In the genomic region with DNA sequence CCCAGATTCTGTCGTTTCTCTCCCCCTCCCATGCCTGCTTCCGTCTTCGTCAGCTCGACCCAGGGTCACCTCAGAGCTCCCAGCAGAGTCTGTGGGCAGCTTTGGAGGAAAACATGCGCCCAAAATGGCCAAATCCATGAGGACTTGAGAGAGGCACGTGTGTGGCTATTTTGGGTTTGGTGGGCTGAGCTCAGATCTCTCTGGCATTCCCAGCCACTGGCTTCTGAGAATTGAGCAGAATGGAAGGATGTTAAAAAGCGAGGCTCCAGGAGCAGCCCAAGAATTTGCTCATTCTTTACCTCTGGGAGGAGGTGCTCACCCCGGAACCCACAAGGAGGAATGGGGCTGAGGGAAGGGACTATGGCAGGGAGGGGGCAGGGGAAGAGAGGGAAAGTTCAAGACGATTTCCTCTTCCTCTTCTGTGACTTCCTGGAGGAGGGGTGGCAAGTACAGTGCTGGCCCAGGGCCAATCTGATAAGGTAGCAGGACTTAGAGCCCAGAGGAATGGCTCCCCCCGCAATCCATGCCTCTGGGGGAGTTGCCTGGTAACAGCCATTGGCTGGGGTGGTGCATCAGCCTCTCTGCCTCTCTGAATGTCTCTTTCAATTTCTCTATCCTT, we compare ENCODE assay signal across 1 cellular context.
TF ChIP-seq lines count a peak whose summit lies in the region.

No MANE protein-coding gene starts in this region.

TF ChIP-seq in HEK293, 187 proteins besides CTCF, POLR2A, EP300 and RAD21 (continued from another document):
- TF ChIP-seq, protein P1, sequence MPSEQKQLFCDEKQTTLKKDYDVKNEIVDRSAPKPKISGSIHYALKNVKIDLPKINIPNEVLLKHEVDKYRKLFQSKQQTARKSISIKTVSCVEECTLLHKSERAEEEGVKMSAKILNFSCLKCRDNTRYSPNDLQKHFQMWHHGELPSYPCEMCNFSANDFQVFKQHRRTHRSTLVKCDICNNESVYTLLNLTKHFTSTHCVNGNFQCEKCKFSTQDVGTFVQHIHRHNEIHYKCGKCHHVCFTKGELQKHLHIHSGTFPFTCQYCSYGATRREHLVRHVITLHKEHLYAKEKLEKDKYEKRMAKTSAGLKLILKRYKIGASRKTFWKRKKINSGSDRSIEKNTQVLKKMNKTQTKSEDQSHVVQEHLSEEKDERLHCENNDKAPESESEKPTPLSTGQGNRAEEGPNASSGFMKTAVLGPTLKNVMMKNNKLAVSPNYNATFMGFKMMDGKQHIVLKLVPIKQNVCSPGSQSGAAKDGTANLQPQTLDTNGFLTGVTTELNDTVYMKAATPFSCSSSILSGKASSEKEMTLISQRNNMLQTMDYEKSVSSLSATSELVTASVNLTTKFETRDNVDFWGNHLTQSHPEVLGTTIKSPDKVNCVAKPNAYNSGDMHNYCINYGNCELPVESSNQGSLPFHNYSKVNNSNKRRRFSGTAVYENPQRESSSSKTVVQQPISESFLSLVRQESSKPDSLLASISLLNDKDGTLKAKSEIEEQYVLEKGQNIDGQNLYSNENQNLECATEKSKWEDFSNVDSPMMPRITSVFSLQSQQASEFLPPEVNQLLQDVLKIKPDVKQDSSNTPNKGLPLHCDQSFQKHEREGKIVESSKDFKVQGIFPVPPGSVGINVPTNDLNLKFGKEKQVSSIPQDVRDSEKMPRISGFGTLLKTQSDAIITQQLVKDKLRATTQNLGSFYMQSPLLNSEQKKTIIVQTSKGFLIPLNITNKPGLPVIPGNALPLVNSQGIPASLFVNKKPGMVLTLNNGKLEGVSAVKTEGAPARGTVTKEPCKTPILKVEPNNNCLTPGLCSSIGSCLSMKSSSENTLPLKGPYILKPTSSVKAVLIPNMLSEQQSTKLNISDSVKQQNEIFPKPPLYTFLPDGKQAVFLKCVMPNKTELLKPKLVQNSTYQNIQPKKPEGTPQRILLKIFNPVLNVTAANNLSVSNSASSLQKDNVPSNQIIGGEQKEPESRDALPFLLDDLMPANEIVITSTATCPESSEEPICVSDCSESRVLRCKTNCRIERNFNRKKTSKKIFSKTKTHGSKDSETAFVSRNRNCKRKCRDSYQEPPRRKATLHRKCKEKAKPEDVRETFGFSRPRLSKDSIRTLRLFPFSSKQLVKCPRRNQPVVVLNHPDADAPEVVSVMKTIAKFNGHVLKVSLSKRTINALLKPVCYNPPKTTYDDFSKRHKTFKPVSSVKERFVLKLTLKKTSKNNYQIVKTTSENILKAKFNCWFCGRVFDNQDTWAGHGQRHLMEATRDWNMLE (tag by site-specific recombination; conservative IDR thresholded peaks at IDR 0.05; ENCODE audit: low read depth), result peak; percentile 64
- TF ChIP-seq SP7 (tag by site-specific recombination; IDR thresholded peaks at IDR 0.05) (0 out of 2 replicates have a peak, but pooled peaks have one; percentile 10), ZNF596 (tag by site-specific recombination; IDR thresholded peaks at IDR 0.05) (no peak), OVOL3 (tag by site-specific recombination; IDR thresholded peaks at IDR 0.05) (no peak), ZSCAN23 (tag by site-specific recombination; IDR thresholded peaks at IDR 0.05) (no peak), ZNF785 (tag by site-specific recombination; IDR thresholded peaks at IDR 0.05) (no peak), ZNF501 (tag by site-specific recombination; IDR thresholded peaks at IDR 0.05) (no peak), ZNF433 (tag by site-specific recombination; IDR thresholded peaks at IDR 0.05; ENCODE audit: low read depth) (no peak), ZNF341 (tag by site-specific recombination; IDR thresholded peaks at IDR 0.05; ENCODE audit: low read depth) (peak; percentile 95), ZNF394 (tag by site-specific recombination; IDR thresholded peaks at IDR 0.05; ENCODE audit: borderline replicate concordance) (no peak), MYNN (tag by site-specific recombination; IDR thresholded peaks at IDR 0.05; ENCODE audit: borderline replicate concordance) (no peak), ZFHX2 (tag by site-specific recombination; conservative IDR thresholded peaks at IDR 0.05) (peak; percentile 16; the same call in 1 of the 2 replicates), YY2 (tag by site-specific recombination; IDR thresholded peaks at IDR 0.05) (no peak), SETDB1 (IDR thresholded peaks at IDR 0.05; ENCODE audit: insufficient read length, low read length) (no peak), ZNF37A (tag by site-specific recombination; IDR thresholded peaks at IDR 0.05) (no peak), ZNF366 (tag by site-specific recombination; conservative IDR thresholded peaks at IDR 0.05) (0 out of 2 replicates have a peak, but pooled peaks have one; percentile 38), ZNF10 (tag by site-specific recombination; IDR thresholded peaks at IDR 0.05) (no peak), KLF9 (tag by site-specific recombination; IDR thresholded peaks at IDR 0.05; ENCODE audit: low read depth) (no peak), ZBTB17 (tag by site-specific recombination; IDR thresholded peaks at IDR 0.05) (peak; percentile 87), ZNF426 (tag by site-specific recombination; IDR thresholded peaks at IDR 0.05) (no peak), WT1 (tag by site-specific recombination; IDR thresholded peaks at IDR 0.05) (no peak), BCL11A (tag by site-specific recombination; IDR thresholded peaks at IDR 0.05; ENCODE audit: low read depth) (no peak)
- TF ChIP-seq, protein P2, sequence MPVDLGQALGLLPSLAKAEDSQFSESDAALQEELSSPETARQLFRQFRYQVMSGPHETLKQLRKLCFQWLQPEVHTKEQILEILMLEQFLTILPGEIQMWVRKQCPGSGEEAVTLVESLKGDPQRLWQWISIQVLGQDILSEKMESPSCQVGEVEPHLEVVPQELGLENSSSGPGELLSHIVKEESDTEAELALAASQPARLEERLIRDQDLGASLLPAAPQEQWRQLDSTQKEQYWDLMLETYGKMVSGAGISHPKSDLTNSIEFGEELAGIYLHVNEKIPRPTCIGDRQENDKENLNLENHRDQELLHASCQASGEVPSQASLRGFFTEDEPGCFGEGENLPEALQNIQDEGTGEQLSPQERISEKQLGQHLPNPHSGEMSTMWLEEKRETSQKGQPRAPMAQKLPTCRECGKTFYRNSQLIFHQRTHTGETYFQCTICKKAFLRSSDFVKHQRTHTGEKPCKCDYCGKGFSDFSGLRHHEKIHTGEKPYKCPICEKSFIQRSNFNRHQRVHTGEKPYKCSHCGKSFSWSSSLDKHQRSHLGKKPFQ (tag by site-specific recombination; IDR thresholded peaks at IDR 0.05), result no peak
- TF ChIP-seq, protein P3, sequence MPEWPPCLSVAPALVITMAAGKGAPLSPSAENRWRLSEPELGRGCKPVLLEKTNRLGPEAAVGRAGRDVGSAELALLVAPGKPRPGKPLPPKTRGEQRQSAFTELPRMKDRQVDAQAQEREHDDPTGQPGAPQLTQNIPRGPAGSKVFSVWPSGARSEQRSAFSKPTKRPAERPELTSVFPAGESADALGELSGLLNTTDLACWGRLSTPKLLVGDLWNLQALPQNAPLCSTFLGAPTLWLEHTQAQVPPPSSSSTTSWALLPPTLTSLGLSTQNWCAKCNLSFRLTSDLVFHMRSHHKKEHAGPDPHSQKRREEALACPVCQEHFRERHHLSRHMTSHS (tag by site-specific recombination; IDR thresholded peaks at IDR 0.05), result no peak
- TF ChIP-seq, protein P4, sequence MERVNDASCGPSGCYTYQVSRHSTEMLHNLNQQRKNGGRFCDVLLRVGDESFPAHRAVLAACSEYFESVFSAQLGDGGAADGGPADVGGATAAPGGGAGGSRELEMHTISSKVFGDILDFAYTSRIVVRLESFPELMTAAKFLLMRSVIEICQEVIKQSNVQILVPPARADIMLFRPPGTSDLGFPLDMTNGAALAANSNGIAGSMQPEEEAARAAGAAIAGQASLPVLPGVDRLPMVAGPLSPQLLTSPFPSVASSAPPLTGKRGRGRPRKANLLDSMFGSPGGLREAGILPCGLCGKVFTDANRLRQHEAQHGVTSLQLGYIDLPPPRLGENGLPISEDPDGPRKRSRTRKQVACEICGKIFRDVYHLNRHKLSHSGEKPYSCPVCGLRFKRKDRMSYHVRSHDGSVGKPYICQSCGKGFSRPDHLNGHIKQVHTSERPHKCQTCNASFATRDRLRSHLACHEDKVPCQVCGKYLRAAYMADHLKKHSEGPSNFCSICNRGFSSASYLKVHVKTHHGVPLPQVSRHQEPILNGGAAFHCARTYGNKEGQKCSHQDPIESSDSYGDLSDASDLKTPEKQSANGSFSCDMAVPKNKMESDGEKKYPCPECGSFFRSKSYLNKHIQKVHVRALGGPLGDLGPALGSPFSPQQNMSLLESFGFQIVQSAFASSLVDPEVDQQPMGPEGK (tag by site-specific recombination; IDR thresholded peaks at IDR 0.05), result 0 out of 2 replicates have a peak, but pooled peaks have one; percentile 16
- TF ChIP-seq, protein P5, sequence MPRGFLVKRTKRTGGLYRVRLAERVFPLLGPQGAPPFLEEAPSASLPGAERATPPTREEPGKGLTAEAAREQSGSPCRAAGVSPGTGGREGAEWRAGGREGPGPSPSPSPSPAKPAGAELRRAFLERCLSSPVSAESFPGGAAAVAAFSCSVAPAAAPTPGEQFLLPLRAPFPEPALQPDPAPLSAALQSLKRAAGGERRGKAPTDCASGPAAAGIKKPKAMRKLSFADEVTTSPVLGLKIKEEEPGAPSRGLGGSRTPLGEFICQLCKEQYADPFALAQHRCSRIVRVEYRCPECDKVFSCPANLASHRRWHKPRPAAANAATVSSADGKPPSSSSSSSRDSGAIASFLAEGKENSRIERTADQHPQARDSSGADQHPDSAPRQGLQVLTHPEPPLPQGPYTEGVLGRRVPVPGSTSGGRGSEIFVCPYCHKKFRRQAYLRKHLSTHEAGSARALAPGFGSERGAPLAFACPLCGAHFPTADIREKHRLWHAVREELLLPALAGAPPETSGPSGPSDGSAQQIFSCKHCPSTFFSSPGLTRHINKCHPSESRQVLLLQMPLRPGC (tag by site-specific recombination; IDR thresholded peaks at IDR 0.05), result no peak
- TF ChIP-seq, protein P6, sequence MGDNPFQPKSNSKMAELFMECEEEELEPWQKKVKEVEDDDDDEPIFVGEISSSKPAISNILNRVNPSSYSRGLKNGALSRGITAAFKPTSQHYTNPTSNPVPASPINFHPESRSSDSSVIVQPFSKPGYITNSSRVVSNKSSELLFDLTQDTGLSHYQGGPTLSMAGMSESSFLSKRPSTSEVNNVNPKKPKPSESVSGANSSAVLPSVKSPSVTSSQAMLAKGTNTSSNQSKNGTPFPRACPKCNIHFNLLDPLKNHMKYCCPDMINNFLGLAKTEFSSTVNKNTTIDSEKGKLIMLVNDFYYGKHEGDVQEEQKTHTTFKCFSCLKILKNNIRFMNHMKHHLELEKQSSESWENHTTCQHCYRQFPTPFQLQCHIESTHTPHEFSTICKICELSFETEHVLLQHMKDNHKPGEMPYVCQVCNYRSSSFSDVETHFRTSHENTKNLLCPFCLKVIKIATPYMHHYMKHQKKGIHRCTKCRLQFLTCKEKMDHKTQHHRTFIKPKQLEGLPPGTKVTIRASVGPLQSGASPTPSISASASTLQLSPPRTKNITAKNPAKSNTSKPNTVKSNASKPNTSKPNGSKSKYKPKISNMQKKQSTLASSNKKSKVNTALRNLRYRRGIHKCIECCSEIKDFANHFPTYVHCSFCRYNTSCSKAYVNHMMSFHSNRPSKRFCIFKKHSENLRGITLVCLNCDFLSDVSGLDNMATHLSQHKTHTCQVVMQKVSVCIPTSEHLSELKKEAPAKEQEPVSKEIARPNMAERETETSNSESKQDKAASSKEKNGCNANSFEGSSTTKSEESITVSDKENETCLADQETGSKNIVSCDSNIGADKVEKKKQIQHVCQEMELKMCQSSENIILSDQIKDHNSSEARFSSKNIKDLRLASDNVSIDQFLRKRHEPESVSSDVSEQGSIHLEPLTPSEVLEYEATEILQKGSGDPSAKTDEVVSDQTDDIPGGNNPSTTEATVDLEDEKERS (tag by site-specific recombination; IDR thresholded peaks at IDR 0.05), result no peak
- TF ChIP-seq, protein P7, sequence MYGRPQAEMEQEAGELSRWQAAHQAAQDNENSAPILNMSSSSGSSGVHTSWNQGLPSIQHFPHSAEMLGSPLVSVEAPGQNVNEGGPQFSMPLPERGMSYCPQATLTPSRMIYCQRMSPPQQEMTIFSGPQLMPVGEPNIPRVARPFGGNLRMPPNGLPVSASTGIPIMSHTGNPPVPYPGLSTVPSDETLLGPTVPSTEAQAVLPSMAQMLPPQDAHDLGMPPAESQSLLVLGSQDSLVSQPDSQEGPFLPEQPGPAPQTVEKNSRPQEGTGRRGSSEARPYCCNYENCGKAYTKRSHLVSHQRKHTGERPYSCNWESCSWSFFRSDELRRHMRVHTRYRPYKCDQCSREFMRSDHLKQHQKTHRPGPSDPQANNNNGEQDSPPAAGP (tag by site-specific recombination; IDR thresholded peaks at IDR 0.05), result no peak
